Comparison of ENCODE assay signal across 10 cellular contexts in the genomic region with DNA sequence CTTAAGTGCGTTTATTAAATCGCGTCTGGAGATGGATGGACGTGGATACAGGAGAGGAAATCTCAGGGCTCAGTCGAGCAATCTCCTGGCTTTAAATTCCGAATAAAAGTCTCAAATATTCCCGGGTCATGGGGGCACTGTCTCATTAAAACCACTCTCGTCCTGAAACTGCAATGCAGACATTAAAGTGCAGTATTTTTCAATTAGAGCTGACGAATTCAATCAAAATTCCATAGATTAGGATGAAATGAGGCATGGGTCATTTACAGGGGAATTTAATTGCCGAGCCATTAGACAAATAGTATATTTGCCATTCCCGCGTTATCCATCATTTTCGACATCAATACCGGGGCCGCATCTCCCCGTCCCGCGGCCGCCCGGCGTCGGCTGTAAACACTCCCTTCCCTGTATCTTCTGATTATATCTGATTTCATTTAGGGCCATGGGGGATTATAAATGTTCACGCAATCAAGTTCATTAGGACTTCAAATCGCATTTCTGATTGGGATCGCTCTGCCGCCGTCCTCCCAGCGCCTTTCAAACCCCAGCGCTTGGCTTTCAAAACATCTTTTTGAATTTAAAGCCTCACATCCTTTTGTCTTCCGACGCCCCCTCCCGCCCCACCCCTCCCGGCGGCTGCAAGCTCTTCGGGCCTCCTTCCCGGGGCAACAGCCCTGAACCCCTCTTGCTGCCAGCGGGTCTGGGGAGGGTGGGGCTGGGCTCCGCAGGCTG. TPM values are rescaled to one million over a fixed set of nuclear protein-coding genes. Genes with fewer than 3 reads are reported as not detected.
DNase-seq lines count a peak whose midpoint lies in the region; ATAC-seq and TF ChIP-seq lines count a peak whose summit lies in the region.
"Had no signal": no experiment of that assay in that cellular context is flagged by ENCODE, and none has a peak within 500 bp of the region (broad histone marks: within the 10 kb centered on the region; RNA-seq: fewer than 3 reads in every experiment).

No MANE protein-coding gene starts in this region.

- intact Hi-C loops in cardiac septum (cut with DNase I) = no loop called here
- intact Hi-C loops in left cardiac atrium (cut with DNase I) = loop anchor here (5.0 to 10.0 kb wide), 2 partner anchors 374 to 402 kb away; no protein-coding TSS in a partner anchor
- intact Hi-C loops in stomach (cut with DNase I; ENCODE audit: low total_unique reads) = no loop called here

- H2AFZ ChIP-seq in hepatocyte = peak overlapping the region; percentile 67

- H3K79me2 ChIP-seq in hepatocyte = no peaks in the 10 kb centered on the region

- 5% methylated on average over 31 of the region's 38 CpGs for WGBS in hepatocyte (ENCODE audit: low lambda C conversion rate, missing lambda C conversion rate)
- 4 to 8% (median 5%) methylated on average over 35 to 38 of the region's 38 CpGs for WGBS in stomach, 5 donors

- TF ChIP-seq CTCF in hepatocyte (IDR thresholded peaks at IDR 0.05; ENCODE audit: poor library complexity) (no peak), stomach (IDR thresholded peaks at IDR 0.05) (no peak)

- H3K9me3 ChIP-seq in SK-N-MC (ENCODE audit: low read depth, low read length) (no peaks in the 10 kb centered on the region), hepatocyte (ENCODE audit: low read depth) (no peaks in the 10 kb centered on the region), stomach (no peaks in the 10 kb centered on the region)

- H3K9me2 ChIP-seq in hepatocyte (replicated peaks; ENCODE audit: insufficient read depth) = no peaks in the 10 kb centered on the region

- H3K9ac ChIP-seq in SK-N-MC (ENCODE audit: insufficient read length) = peak overlapping the region; percentile 40

- H3K36me3 ChIP-seq in SK-N-MC (ENCODE audit: insufficient read depth, low read length) = no peaks in the 10 kb centered on the region
- H3K36me3 ChIP-seq in hepatocyte (replicated peaks; ENCODE audit: insufficient read depth, low read depth) = no peaks in the 10 kb centered on the region
- no peaks in the 10 kb centered on the region for H3K36me3 ChIP-seq in stomach

- ATAC-seq in left cardiac atrium = no peak

- H4K20me1 ChIP-seq in hepatocyte (ENCODE audit: insufficient read depth, poor library complexity, severe bottlenecking) = no peaks in the 10 kb centered on the region

- no peak for TF ChIP-seq EP300 in stomach (IDR thresholded peaks at IDR 0.05)

- peak; percentile 17 for DNase-seq in cardiac septum (ENCODE audit: low spot score)
- DNase-seq in left cardiac atrium = no peak
- no peak for DNase-seq in SK-N-MC (ENCODE audit: low read depth, low spot score)
- no peak for DNase-seq in hepatocyte (ENCODE audit: low spot score)
- no peak for DNase-seq in stomach
- no peak for DNase-seq in activated CD4-positive, alpha-beta T cell treated with anti-CD3 and anti-CD28 coated beads for 48 hours
- no peak for DNase-seq in stimulated activated CD4-positive, alpha-beta T cell treated with anti-CD3 and anti-CD28 coated beads, Interleukin-1b, Interleukin-23, amount 100 ng/mL, for 48 hours
- no peak for DNase-seq in HT-29 (ENCODE audit: low spot score)

- H3K4me1 ChIP-seq in hepatocyte (ENCODE audit: insufficient read depth) = peaks cover 19% of the 10 kb centered on the region
- peaks cover 20 to 24% (median 24%) of the 10 kb centered on the region in 4 donors for H3K4me1 ChIP-seq in stomach

- TF ChIP-seq POLR2A in stomach (IDR thresholded peaks at IDR 0.05) = no peak

- H3K4me3 ChIP-seq in SK-N-MC (peak overlapping the region; percentile 81), hepatocyte (peak overlapping the region; percentile 42), stomach (peak overlapping the region in 3 of 4 donors; percentile 24 to 40 (median 39))

- peak overlapping the region; percentile 88 for H3K4me2 ChIP-seq in hepatocyte

- H3K27me3 ChIP-seq in hepatocyte (peaks cover 83% of the 10 kb centered on the region), stomach (peaks cover 31 to 100% (median 71%) of the 10 kb centered on the region in 3 donors)

- H3K27ac ChIP-seq in SK-N-MC = no peak overlapping the region
- H3K27ac ChIP-seq in hepatocyte = no peak overlapping the region
- no peak overlapping the region for H3K27ac ChIP-seq in stomach
- H3K27ac ChIP-seq: dorsolateral prefrontal cortex had no signal

RNA-seq across cellular contexts. Expression of gene GBX2, which starts 10.9 kb away (rescaled TPM):
- total RNA-seq in cardiac septum = not detected
- total RNA-seq in left cardiac atrium = not detected
- not detected in 2 replicates for total RNA-seq in hepatocyte
- 0.45 TPM in 1 of 2 replicates, not detected in the other for polyA plus RNA-seq in hepatocyte
- under 1 TPM in 1 of 5 donors, not detected in 4; 0.55 TPM for total RNA-seq in stomach
- polyA plus RNA-seq in stomach = not detected
- not detected in 2 replicates for total RNA-seq in HT-29 (2014; rRNA removed; shearing (Covaris generic))
- total RNA-seq: mononuclear cell had no signal

Comparison
In these comparisons a context has a peak if more than half of its experiments do, and no peak if none do; other contexts are left out.
1. intact Hi-C loops: an anchor here in left cardiac atrium (5.0 to 10.0 kb wide); none called in cardiac septum and stomach.